In the genomic region with DNA sequence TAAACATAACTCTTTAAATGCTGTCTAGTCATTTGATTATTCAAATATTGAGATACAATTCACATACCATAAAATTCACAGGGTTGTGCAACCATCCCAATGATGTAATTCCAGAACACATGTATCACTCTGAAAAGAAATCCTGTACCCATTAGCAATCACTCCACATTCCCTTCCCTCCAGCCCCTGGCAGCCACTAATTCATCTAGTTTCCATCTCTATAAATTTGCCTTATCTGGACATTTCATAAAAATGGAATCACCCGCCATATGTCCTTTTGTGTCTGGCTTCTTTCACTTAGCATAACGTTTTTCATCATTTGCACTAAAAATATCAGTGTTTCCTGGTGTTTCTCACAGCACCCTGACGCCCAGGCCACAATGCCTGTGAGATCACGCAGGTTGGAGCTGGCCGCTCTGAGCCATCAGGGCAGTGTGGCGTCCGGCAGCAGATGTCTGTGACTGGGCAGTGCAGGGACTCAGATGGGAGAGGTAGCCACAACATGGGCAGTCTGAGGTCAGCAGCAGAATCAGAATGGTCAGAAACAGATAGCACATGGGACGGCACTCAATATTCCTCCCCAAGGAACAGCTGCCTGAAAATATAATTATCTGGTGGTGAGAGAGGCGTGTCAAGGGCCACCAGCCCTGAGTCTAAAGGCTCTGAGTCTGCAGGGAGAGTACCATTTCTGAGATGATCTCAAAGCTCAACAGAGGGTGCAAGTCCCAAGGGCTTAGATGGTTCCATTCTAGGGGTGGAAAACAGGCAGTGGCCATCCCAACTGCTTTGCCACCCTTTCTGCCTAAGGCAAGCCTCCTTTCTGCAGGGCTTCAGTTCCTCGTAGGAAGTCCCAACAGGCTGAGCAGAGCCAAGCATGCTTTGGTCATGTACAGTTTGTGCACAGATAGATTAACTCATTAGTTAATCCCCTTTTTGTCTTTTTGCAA, we compare ENCODE assay signal across 13 cellular contexts.
DNase-seq lines count a peak whose midpoint lies in the region; ATAC-seq, FAIRE-seq and TF ChIP-seq lines count a peak whose summit lies in the region.
"Had no signal": no experiment of that assay in that cellular context is flagged by ENCODE, and none has a peak within 500 bp of the region (broad histone marks: within the 10 kb centered on the region; RNA-seq: fewer than 3 reads in every experiment).

No MANE protein-coding gene starts in this region.

- H3K27ac Mint-ChIP-seq in progenitor cell of endocrine pancreas, result no peak overlapping the region
- H3K27ac Mint-ChIP-seq: activated naive CD8-positive, alpha-beta T cell treated with anti-CD3 and anti-CD28 coated beads, Interleukin-2, amount 10 ng/mL, durations not matched to agents 7 days and 5 days; T-cell had no signal

- H3K27me3 Mint-ChIP-seq in progenitor cell of endocrine pancreas, result peaks cover 4% of the 10 kb centered on the region
- H3K27me3 Mint-ChIP-seq: activated naive CD8-positive, alpha-beta T cell treated with anti-CD3 and anti-CD28 coated beads, Interleukin-2, amount 10 ng/mL, durations not matched to agents 7 days and 5 days; T-cell had no signal

- H3K4me3 ChIP-seq in NB4 (ENCODE audit: low read depth, low read length), result no peak overlapping the region
- H3K4me3 ChIP-seq: lung had no signal

- TF ChIP-seq POLR2A in NB4 (IDR thresholded peaks at IDR 0.05; ENCODE audit: extremely low read depth, insufficient read length), result no peak

- FAIRE-seq in frontal cortex (lab: Jason Lieb, UNC), result no peak

- H3K9me3 Mint-ChIP-seq in progenitor cell of endocrine pancreas (ENCODE audit: low read depth), result no peaks in the 10 kb centered on the region
- H3K9me3 Mint-ChIP-seq: activated naive CD8-positive, alpha-beta T cell treated with anti-CD3 and anti-CD28 coated beads, Interleukin-2, amount 10 ng/mL, durations not matched to agents 7 days and 5 days; T-cell had no signal

- H3K36me3 Mint-ChIP-seq in progenitor cell of endocrine pancreas (ENCODE audit: insufficient read depth), result no peaks in the 10 kb centered on the region
- H3K36me3 Mint-ChIP-seq: activated naive CD8-positive, alpha-beta T cell treated with anti-CD3 and anti-CD28 coated beads, Interleukin-2, amount 10 ng/mL, durations not matched to agents 7 days and 5 days had no signal

- ATAC-seq in HG03095 (IDR thresholded peaks at IDR 0.05; ENCODE audit: unreplicated experiment), result no peak
- ATAC-seq in GM21447 (IDR thresholded peaks at IDR 0.05; ENCODE audit: unreplicated experiment), result no peak
- ATAC-seq: T-cell had no signal

- H3K4me1 Mint-ChIP-seq in progenitor cell of endocrine pancreas (ENCODE audit: low read depth), result no peaks in the 10 kb centered on the region

- TF ChIP-seq CTCF in NB4 (IDR thresholded peaks at IDR 0.05; ENCODE audit: low read depth, low read length), result no peak
- no peak for TF ChIP-seq CTCF in progenitor cell of endocrine pancreas (IDR thresholded peaks at IDR 0.05; ENCODE audit: unreplicated experiment)

- no peak overlapping the region for H3K4me3 Mint-ChIP-seq in progenitor cell of endocrine pancreas (ENCODE audit: low read depth)
- H3K4me3 Mint-ChIP-seq: activated naive CD8-positive, alpha-beta T cell treated with anti-CD3 and anti-CD28 coated beads, Interleukin-2, amount 10 ng/mL, durations not matched to agents 7 days and 5 days; T-cell had no signal

- DNase-seq in EH (ENCODE audit: low read depth), result peak; percentile 82
- peak; percentile 25 for DNase-seq in NB4 (ENCODE audit: low read depth)
- DNase-seq in dedifferentiated amniotic fluid mesenchymal stem cell (ENCODE audit: extremely low spot score), result peak; percentile 67
- peak; percentile 1 for DNase-seq in progenitor cell of endocrine pancreas (ENCODE audit: low spot score, unreplicated experiment)
- no peak for DNase-seq in frontal cortex (ENCODE audit: low spot score in 2 of 2)
- DNase-seq: activated naive CD8-positive, alpha-beta T cell treated with anti-CD3 and anti-CD28 coated beads, Interleukin-2, amount 10 ng/mL, durations not matched to agents 7 days and 5 days; effector memory CD4-positive, alpha-beta T cell; NCI-H187 treated with DMSO at 0.1 percent for 48 hours; stimulated activated CD4-positive, alpha-beta T cell treated with anti-CD3 and anti-CD28 coated beads, Interleukin-4, amount 100 ng/mL, for 24 hours; T-cell had no signal

Comparison
In these comparisons a context has a peak if more than half of its experiments do, and no peak if none do; other contexts are left out.
1. DNase-seq: peak in EH (single experiment), NB4 (single experiment), dedifferentiated amniotic fluid mesenchymal stem cell (single experiment) and progenitor cell of endocrine pancreas (single experiment); none in frontal cortex (0 of 2).